ENCODE assay signal across 19 cellular contexts in the genomic region with DNA sequence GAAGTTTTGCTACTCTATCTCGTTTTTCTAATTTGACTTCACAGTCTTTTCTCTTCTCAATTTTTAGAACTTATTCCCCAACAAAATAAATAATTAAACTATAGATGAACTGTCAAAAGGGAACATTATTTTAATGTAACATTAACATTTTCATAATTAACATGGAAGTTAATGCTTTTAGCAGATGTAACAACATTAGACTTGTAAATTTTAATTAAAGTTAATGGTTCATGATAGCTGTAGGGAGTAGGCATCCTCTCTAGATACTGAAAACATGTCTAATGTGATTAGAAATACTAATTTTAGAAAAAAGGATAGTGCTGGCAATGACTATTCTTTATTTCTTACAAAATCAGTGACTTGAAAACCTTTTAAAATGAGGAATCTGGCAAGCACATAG.
"Had no signal": no experiment of that assay in that cellular context is flagged by ENCODE, and none has a peak within 500 bp of the region (broad histone marks: within the 10 kb centered on the region; RNA-seq: fewer than 3 reads in every experiment).

No MANE protein-coding gene starts in this region.

- H3K4me1 ChIP-seq: psoas muscle, sigmoid colon, spleen, uterus had no signal

- ATAC-seq: left ventricle myocardium superior; lower lobe of right lung; natural killer cell treated with Interleukin-12 subunit alpha and Interleukin-12 subunit beta and Interleukin-15 and Interleukin-18, amount 100 ng/mL, for 72 hours; psoas muscle; right cardiac atrium; stimulated activated memory B cell treated with anti-CD40 and anti-IgM and Interleukin-4, amounts not matched to agents 10 μg/mL and 1 μg/mL and 100 μg/mL, for 72 hours; stimulated activated naive CD8-positive, alpha-beta T cell treated with anti-CD3 and anti-CD28 coated beads, Interleukin-15, Interleukin-2, amounts not matched to agents 100 U/mL and 50 U/mL, for 24 hours; upper lobe of right lung had no signal

- FAIRE-seq: colon, frontal cortex had no signal

- H3K4me3 ChIP-seq: dorsolateral prefrontal cortex, lower lobe of right lung, psoas muscle, sigmoid colon, spleen, thoracic aorta, tibial nerve, upper lobe of right lung, uterus had no signal

- H3K9me3 ChIP-seq: lower lobe of right lung, psoas muscle, sigmoid colon, spleen, thoracic aorta, tibial nerve, upper lobe of right lung, uterus had no signal

- DNase-seq: dorsolateral prefrontal cortex; effector CD4-positive, alpha-beta T cell; left ventricle myocardium superior; lower lobe of right lung; naive B cell; psoas muscle; right cardiac atrium; sigmoid colon; spleen; stimulated activated CD4-positive, alpha-beta T cell treated with anti-CD3 and anti-CD28 coated beads, Interleukin-4, amount 100 ng/mL, for 4 hours; stimulated activated naive CD8-positive, alpha-beta T cell treated with anti-CD3 and anti-CD28 coated beads, Interleukin-15, Interleukin-2, amounts not matched to agents 100 U/mL and 50 U/mL, for 24 hours; upper lobe of right lung; uterus had no signal

- H3K36me3 ChIP-seq: lower lobe of right lung, sigmoid colon, spleen, thoracic aorta, tibial nerve, upper lobe of right lung, uterus had no signal

- H3K27me3 ChIP-seq: sigmoid colon, spleen, tibial nerve, upper lobe of right lung, uterus had no signal

- H3K27ac ChIP-seq: dorsolateral prefrontal cortex, lower lobe of right lung, psoas muscle, sigmoid colon, spleen, thoracic aorta, tibial nerve, upper lobe of right lung, uterus had no signal
